2 cellular contexts compared by ENCODE assay signal in the genomic region with DNA sequence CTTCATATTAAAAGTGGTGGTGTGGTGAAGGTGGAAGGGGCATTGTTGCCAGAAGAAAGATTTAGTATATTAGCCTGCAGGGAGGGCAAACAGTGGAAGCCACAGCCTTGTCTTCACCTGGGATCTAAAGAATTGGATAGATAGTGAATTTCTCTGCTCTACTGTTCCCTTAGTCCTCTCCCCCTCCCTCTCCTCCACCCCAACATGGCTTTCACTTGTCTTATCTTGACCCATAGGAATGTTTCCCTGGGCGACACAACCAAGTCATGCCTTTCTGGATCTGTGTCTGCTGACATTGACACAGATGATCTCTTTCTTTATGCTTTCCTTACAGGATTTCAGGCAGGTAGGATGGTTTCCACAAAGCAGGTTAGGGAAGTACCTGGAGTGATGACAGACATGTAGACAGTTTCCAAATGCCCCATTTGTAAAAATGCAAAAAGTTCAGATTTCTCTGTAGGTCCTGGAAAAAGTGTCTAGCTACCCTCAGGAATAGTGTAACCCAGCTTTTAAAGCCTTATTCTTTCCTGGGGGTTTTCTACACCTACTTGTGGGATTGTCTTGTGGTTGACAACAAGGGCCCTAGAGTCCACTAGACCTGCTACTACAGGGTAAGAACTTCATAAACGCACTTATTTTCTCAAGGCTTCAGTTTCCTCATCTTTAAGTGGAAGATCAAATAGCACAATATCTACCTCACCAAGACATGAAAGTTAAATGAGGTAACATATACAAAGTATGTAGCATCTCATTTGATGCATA.
TF ChIP-seq lines count a peak whose summit lies in the region.

No MANE protein-coding gene starts in this region.

TF ChIP-seq in SK-N-SH, 30 proteins besides CTCF, POLR2A, EP300 and RAD21:
- TF ChIP-seq CHD2 (IDR thresholded peaks at IDR 0.05; ENCODE audit: low read length, partially characterized antibody) = no peak
- no peak for TF ChIP-seq SMC3 (IDR thresholded peaks at IDR 0.05; ENCODE audit: low read depth, low read length)
- TF ChIP-seq, protein P1, sequence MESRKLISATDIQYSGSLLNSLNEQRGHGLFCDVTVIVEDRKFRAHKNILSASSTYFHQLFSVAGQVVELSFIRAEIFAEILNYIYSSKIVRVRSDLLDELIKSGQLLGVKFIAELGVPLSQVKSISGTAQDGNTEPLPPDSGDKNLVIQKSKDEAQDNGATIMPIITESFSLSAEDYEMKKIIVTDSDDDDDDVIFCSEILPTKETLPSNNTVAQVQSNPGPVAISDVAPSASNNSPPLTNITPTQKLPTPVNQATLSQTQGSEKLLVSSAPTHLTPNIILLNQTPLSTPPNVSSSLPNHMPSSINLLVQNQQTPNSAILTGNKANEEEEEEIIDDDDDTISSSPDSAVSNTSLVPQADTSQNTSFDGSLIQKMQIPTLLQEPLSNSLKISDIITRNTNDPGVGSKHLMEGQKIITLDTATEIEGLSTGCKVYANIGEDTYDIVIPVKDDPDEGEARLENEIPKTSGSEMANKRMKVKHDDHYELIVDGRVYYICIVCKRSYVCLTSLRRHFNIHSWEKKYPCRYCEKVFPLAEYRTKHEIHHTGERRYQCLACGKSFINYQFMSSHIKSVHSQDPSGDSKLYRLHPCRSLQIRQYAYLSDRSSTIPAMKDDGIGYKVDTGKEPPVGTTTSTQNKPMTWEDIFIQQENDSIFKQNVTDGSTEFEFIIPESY (IDR thresholded peaks at IDR 0.05; ENCODE audit: borderline replicate concordance, low read depth) = no peak
- no peak for TF ChIP-seq FOSL2 (IDR thresholded peaks at IDR 0.05; ENCODE audit: borderline replicate concordance, low read depth)
- no peak for TF ChIP-seq FOXJ3 (CRISPR knock-in tag; IDR thresholded peaks at IDR 0.05)
- no peak for TF ChIP-seq MXI1 (IDR thresholded peaks at IDR 0.05; ENCODE audit: low read depth, low read length)
- no peak for TF ChIP-seq TCF12 (IDR thresholded peaks at IDR 0.05)
- no peak for TF ChIP-seq YY1 (IDR thresholded peaks at IDR 0.05; ENCODE audit: low read depth)
- no peak for TF ChIP-seq POLR2AphosphoS5 (IDR thresholded peaks at IDR 0.05; ENCODE audit: low read depth, low read length)
- no peak for TF ChIP-seq SIN3A (IDR thresholded peaks at IDR 0.05; ENCODE audit: borderline replicate concordance, low read depth, low read length)
- no peak for TF ChIP-seq RFX5 (IDR thresholded peaks at IDR 0.05; ENCODE audit: low read length)
- TF ChIP-seq, protein P2, sequence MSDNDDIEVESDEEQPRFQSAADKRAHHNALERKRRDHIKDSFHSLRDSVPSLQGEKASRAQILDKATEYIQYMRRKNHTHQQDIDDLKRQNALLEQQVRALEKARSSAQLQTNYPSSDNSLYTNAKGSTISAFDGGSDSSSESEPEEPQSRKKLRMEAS (IDR thresholded peaks at IDR 0.05; ENCODE audit: low read depth) = no peak
- TF ChIP-seq, protein P3, sequence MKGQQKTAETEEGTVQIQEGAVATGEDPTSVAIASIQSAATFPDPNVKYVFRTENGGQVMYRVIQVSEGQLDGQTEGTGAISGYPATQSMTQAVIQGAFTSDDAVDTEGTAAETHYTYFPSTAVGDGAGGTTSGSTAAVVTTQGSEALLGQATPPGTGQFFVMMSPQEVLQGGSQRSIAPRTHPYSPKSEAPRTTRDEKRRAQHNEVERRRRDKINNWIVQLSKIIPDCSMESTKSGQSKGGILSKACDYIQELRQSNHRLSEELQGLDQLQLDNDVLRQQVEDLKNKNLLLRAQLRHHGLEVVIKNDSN (IDR thresholded peaks at IDR 0.05; ENCODE audit: borderline replicate concordance, low read depth) = no peak
- no peak for TF ChIP-seq TEAD4 (IDR thresholded peaks at IDR 0.05; ENCODE audit: borderline replicate concordance, insufficient read depth)
- no peak for TF ChIP-seq GATA2 (CRISPR knock-in tag; IDR thresholded peaks at IDR 0.05)

TF ChIP-seq in SK-N-SH treated with all-trans-retinoic acid at 6 μM for 48 hours, 23 proteins besides CTCF, POLR2A, EP300 and RAD21:
- no peak for TF ChIP-seq ESRRG (CRISPR knock-in tag; IDR thresholded peaks at IDR 0.05)
- TF ChIP-seq ISL1 (CRISPR knock-in tag; IDR thresholded peaks at IDR 0.05) = no peak
- TF ChIP-seq ZNF565 (CRISPR knock-in tag; conservative IDR thresholded peaks at IDR 0.05; ENCODE audit: low read depth) = no peak
- TF ChIP-seq ZFP30 (CRISPR knock-in tag; IDR thresholded peaks at IDR 0.05) = no peak
- no peak for TF ChIP-seq OSR1 (CRISPR knock-in tag; IDR thresholded peaks at IDR 0.05)
- TF ChIP-seq ZNF70 (CRISPR knock-in tag; IDR thresholded peaks at IDR 0.05) = no peak
- TF ChIP-seq CSDC2 (CRISPR knock-in tag; IDR thresholded peaks at IDR 0.05) = no peak
- TF ChIP-seq ZC3H10 (CRISPR knock-in tag; IDR thresholded peaks at IDR 0.05) = no peak
- no peak for TF ChIP-seq ZNF8 (CRISPR knock-in tag; IDR thresholded peaks at IDR 0.05)
- no peak for TF ChIP-seq ZFP3 (CRISPR knock-in tag; IDR thresholded peaks at IDR 0.05)
- TF ChIP-seq BACH2 (CRISPR knock-in tag; IDR thresholded peaks at IDR 0.05; ENCODE audit: borderline replicate concordance) = no peak
- TF ChIP-seq ARNTL (CRISPR knock-in tag; IDR thresholded peaks at IDR 0.05; ENCODE audit: borderline replicate concordance, low read depth) = no peak
- TF ChIP-seq, protein P4, sequence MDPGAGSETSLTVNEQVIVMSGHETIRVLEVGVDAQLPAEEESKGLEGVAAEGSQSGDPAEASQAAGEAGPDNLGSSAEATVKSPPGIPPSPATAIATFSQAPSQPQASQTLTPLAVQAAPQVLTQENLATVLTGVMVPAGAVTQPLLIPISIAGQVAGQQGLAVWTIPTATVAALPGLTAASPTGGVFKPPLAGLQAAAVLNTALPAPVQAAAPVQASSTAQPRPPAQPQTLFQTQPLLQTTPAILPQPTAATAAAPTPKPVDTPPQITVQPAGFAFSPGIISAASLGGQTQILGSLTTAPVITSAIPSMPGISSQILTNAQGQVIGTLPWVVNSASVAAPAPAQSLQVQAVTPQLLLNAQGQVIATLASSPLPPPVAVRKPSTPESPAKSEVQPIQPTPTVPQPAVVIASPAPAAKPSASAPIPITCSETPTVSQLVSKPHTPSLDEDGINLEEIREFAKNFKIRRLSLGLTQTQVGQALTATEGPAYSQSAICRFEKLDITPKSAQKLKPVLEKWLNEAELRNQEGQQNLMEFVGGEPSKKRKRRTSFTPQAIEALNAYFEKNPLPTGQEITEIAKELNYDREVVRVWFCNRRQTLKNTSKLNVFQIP (CRISPR knock-in tag; IDR thresholded peaks at IDR 0.05; ENCODE audit: borderline replicate concordance, low read depth) = no peak
